9 cellular contexts compared by ENCODE assay signal in genomic region chr7:7802531-7802930, GRCh38.
"Had no signal": no experiment of that assay in that cellular context is flagged by ENCODE, and none has a peak within 500 bp of the region (broad histone marks: within the 10 kb centered on the region; RNA-seq: fewer than 3 reads in every experiment).

No MANE protein-coding gene starts in this region.

- H3K27ac ChIP-seq: HL-60, KMS-11 had no signal

- H3K4me3 ChIP-seq: HAP-1 had no signal

- H3K9me3 ChIP-seq: HAP-1 had no signal

- DNase-seq: GOT3, H7, HFFc6, KBM-7 had no signal

- ATAC-seq: HCT116, HepG2 had no signal

- H3K36me3 ChIP-seq: HAP-1 had no signal

- FAIRE-seq: HepG2 had no signal
